In genomic region chr17:10247806-10248334, GRCh38 we compare ENCODE assay signal across 23 cellular contexts.
"Had no signal": no experiment of that assay in that cellular context is flagged by ENCODE, and none has a peak within 500 bp of the region (broad histone marks: within the 10 kb centered on the region; RNA-seq: fewer than 3 reads in every experiment).

No MANE protein-coding gene starts in this region.

- H3K27me3 ChIP-seq: gastroesophageal sphincter, sigmoid colon, spleen, upper lobe of right lung had no signal

- FAIRE-seq: islet of Langerhans had no signal

- H3K4me3 ChIP-seq: gastroesophageal sphincter, sigmoid colon, spleen, thoracic aorta, upper lobe of right lung had no signal

- ATAC-seq: activated T-cell treated with anti-CD3 and anti-CD28 coated beads, Interleukin-2, amount 50 U/mL, for 4 hours; gastroesophageal sphincter; left ventricle myocardium superior; T-helper 17 cell; upper lobe of right lung had no signal

- H3K36me3 ChIP-seq: gastroesophageal sphincter, sigmoid colon, spleen, thoracic aorta, upper lobe of right lung had no signal

- H3K27ac ChIP-seq: gastroesophageal sphincter, sigmoid colon, spleen, thoracic aorta, upper lobe of right lung had no signal

- H3K9me3 ChIP-seq: gastroesophageal sphincter, sigmoid colon, spleen, thoracic aorta, upper lobe of right lung had no signal

- DNase-seq: activated B cell treated with CpG ODN at 0.5 μM for 24 hours; activated CD4-positive, alpha-beta T cell treated with anti-CD3 and anti-CD28 coated beads for 4 hours; activated CD4-positive, alpha-beta T cell treated with anti-CD3 and anti-CD28 coated beads, Interleukin-2, amount 50 U/mL, for 48 hours; activated CD8-positive, alpha-beta memory T cell treated with anti-CD3 and anti-CD28 coated beads, Interleukin-2, amount 50 U/mL, for 48 hours; activated naive CD4-positive, alpha-beta T cell treated with Interleukin-2 at 50 U/mL for 16 hours; activated T-cell treated with anti-CD3 and anti-CD28 coated beads, Interleukin-2, amount 50 U/mL, for 4 hours; anterior cingulate cortex; dermis blood vessel endothelial cell; effector CD8-positive, alpha-beta T cell; head of caudate nucleus; left ventricle myocardium superior; midbrain; nephron progenitor cell; sigmoid colon; spleen; stimulated activated CD4-positive, alpha-beta T cell treated with anti-CD3 and anti-CD28 coated beads, Interleukin-4, amount 100 ng/mL, for 1 hour; stimulated activated naive CD4-positive, alpha-beta T cell; SW 1271; T-helper 17 cell; upper lobe of right lung had no signal

- H3K4me1 ChIP-seq: upper lobe of right lung had no signal
